Comparison of ENCODE assay signal across 23 cellular contexts in genomic region chr3:58168498-58168897, GRCh38. TPM values are rescaled to one million over a fixed set of nuclear protein-coding genes. Genes with fewer than 3 reads are reported as not detected.
DNase-seq lines count a peak whose midpoint lies in the region; ATAC-seq, FAIRE-seq and TF ChIP-seq lines count a peak whose summit lies in the region.
"Had no signal": no experiment of that assay in that cellular context is flagged by ENCODE, and none has a peak within 500 bp of the region (broad histone marks: within the 10 kb centered on the region; RNA-seq: fewer than 3 reads in every experiment).

No MANE protein-coding gene starts in this region.

- ATAC-seq in A549 = no peak

- FAIRE-seq in A549 (lab: Jason Lieb, UNC) = no peak
- FAIRE-seq: G401.6, GM12891 had no signal

- POLR2A ChIA-PET in A549 (lab: Yijun Ruan, JAX) = no interaction called here

- H3K27ac Mint-ChIP-seq in glutamatergic neuron (ENCODE audit: unreplicated experiment) = peak overlapping the region; percentile 2

- H3K4me3 Mint-ChIP-seq in glutamatergic neuron (ENCODE audit: unreplicated experiment) = no peak overlapping the region
- H3K4me3 Mint-ChIP-seq: CD4-positive, CD25-positive, alpha-beta regulatory T cell had no signal

- H3K27ac ChIP-seq in A549 (peak overlapping the region; percentile 98), SJSA1 (peak overlapping the region; percentile 70), prostate gland (peak overlapping the region; percentile 54 to 83)

- intact Hi-C loops in prostate gland (cut with DNase I) = loop anchor here (5.0 kb wide), 1 partner anchor 96 kb away; no protein-coding TSS in a partner anchor

- TF ChIP-seq POLR2A in A549 (IDR thresholded peaks at IDR 0.05; ENCODE audit: low read length) (no peak), prostate gland (IDR thresholded peaks at IDR 0.05) (no peak)

- TF ChIP-seq RAD21 in A549 (conservative IDR thresholded peaks at IDR 0.05 in 1 of 2, IDR thresholded peaks at IDR 0.05 in 1 of 2) = no peak

- H3K36me3 ChIP-seq in SJSA1 (peaks cover 73% of the 10 kb centered on the region), prostate gland (peaks cover 2 to 17% of the 10 kb centered on the region in 2 donors)

- H3K9me3 ChIP-seq in A549 (no peaks in the 10 kb centered on the region), SJSA1 (replicated peaks) (no peaks in the 10 kb centered on the region), prostate gland (no peaks in the 10 kb centered on the region)

- DNase-seq in A549 (ENCODE audit: low read depth in 1 of 2, low spot score in 1 of 2) = no peak
- no peak for DNase-seq in SJSA1 (ENCODE audit: low read depth in 1 of 2, low spot score in 2 of 2)
- DNase-seq in glutamatergic neuron = no peak
- DNase-seq in prostate gland (ENCODE audit: low spot score) = no peak
- DNase-seq in NCI-H2029 (lab: John Stamatoyannopoulos, UW) = no peak
- no peak for DNase-seq in NOMO-1 (lab: John Stamatoyannopoulos, UW; ENCODE audit: unreplicated experiment in 2 of 2)
- no peak for DNase-seq in AG08396 (ENCODE audit: low spot score)
- no peak for DNase-seq in dedifferentiated amniotic fluid mesenchymal stem cell (ENCODE audit: extremely low spot score)
- DNase-seq: AML-193; Calu3; CD4-positive, CD25-positive, alpha-beta regulatory T cell; DMS79 treated with DMSO at 0.1 percent for 48 hours; MV-4-11; NCI-H1417 treated with DMSO at 0.1 percent for 48 hours; NCI-H2081 treated with DMSO at 0.1 percent for 48 hours; NCI-H2227 treated with DMSO at 0.1 percent for 48 hours; NCI-H524 treated with DMSO at 0.1 percent for 48 hours; OCI-M1; RPMI8226 had no signal

- no peak overlapping the region for H3K4me2 ChIP-seq in A549

- H3K27me3 Mint-ChIP-seq in glutamatergic neuron (ENCODE audit: unreplicated experiment) = peaks cover 1% of the 10 kb centered on the region
- H3K27me3 Mint-ChIP-seq: CD4-positive, CD25-positive, alpha-beta regulatory T cell had no signal

- H3K27me3 ChIP-seq in SJSA1 (replicated peaks) (no peaks in the 10 kb centered on the region), prostate gland (replicated peaks; ENCODE audit: insufficient read depth) (no peaks in the 10 kb centered on the region)

- H3K4me3 ChIP-seq in A549 (no peak overlapping the region), SJSA1 (no peak overlapping the region), prostate gland (no peak overlapping the region)

- TF ChIP-seq EP300 in A549 (IDR thresholded peaks at IDR 0.05) = no peak

- H3K9me3 Mint-ChIP-seq in glutamatergic neuron (ENCODE audit: unreplicated experiment) = peaks cover 3% of the 10 kb centered on the region
- H3K9me3 Mint-ChIP-seq: CD4-positive, CD25-positive, alpha-beta regulatory T cell had no signal

- CTCF ChIA-PET in A549 (lab: Yijun Ruan, JAX) = interaction anchor here (1.1 to 4.8 kb wide), 4 partner anchors 9 to 160 kb away, joined by 3 to 49 read pairs (median 4); partner anchors contain the start of gene FLNB

- WGBS in A549 (ENCODE audit: missing lambda C conversion rate) = 89% methylated on average over 7 of the region's 7 CpGs
- WGBS in prostate gland = 94% methylated on average over 7 of the region's 7 CpGs

- H3K4me1 ChIP-seq in A549 = peaks cover 93% of the 10 kb centered on the region
- peaks cover 62% of the 10 kb centered on the region for H3K4me1 ChIP-seq in SJSA1 (replicated peaks)
- H3K4me1 ChIP-seq in prostate gland (replicated peaks) = peaks cover 19% of the 10 kb centered on the region

- peaks cover 2% of the 10 kb centered on the region for H3K4me1 Mint-ChIP-seq in glutamatergic neuron (ENCODE audit: low read depth, unreplicated experiment)
- H3K4me1 Mint-ChIP-seq: CD4-positive, CD25-positive, alpha-beta regulatory T cell had no signal

- TF ChIP-seq CTCF in A549 (IDR thresholded peaks at IDR 0.05) (no peak), glutamatergic neuron (IDR thresholded peaks at IDR 0.05; ENCODE audit: partially characterized antibody, unreplicated experiment) (no peak), prostate gland (IDR thresholded peaks at IDR 0.05) (no peak)

- H3K36me3 Mint-ChIP-seq in glutamatergic neuron (ENCODE audit: unreplicated experiment) = no peaks in the 10 kb centered on the region

TF ChIP-seq in A549, 52 proteins besides CTCF, POLR2A, EP300 and RAD21:
- TF ChIP-seq NPAS2 (CRISPR knock-in tag; IDR thresholded peaks at IDR 0.05; ENCODE audit: borderline replicate concordance) (no peak), ZSCAN20 (CRISPR knock-in tag; IDR thresholded peaks at IDR 0.05) (no peak), SREBF2 (IDR thresholded peaks at IDR 0.05) (no peak), ZNF302 (CRISPR knock-in tag; IDR thresholded peaks at IDR 0.05) (no peak), ESRRA (IDR thresholded peaks at IDR 0.05; ENCODE audit: borderline replicate concordance, low read length) (no peak), RARB (CRISPR knock-in tag; IDR thresholded peaks at IDR 0.05) (no peak), HOXB5 (CRISPR knock-in tag; IDR thresholded peaks at IDR 0.05) (no peak), POLR2AphosphoS2 (conservative IDR thresholded peaks at IDR 0.05; ENCODE audit: low read length) (no peak), HOXB13 (CRISPR knock-in tag; IDR thresholded peaks at IDR 0.05; ENCODE audit: low read depth) (no peak), JUN (IDR thresholded peaks at IDR 0.05) (no peak), TP53 (CRISPR knock-in tag; IDR thresholded peaks at IDR 0.05) (no peak), RCOR1 (IDR thresholded peaks at IDR 0.05; ENCODE audit: low read depth, low read length) (no peak)
- TF ChIP-seq, protein P1, sequence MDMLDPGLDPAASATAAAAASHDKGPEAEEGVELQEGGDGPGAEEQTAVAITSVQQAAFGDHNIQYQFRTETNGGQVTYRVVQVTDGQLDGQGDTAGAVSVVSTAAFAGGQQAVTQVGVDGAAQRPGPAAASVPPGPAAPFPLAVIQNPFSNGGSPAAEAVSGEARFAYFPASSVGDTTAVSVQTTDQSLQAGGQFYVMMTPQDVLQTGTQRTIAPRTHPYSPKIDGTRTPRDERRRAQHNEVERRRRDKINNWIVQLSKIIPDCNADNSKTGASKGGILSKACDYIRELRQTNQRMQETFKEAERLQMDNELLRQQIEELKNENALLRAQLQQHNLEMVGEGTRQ (IDR thresholded peaks at IDR 0.05) = no peak

RNA-seq across cellular contexts. Expression of gene DNASE1L3, which starts 42.3 kb away (rescaled TPM):
- polyA plus RNA-seq in A549 (2011; rRNA removed) = 0.19 TPM in 1 of 2 replicates, not detected in the other
- 0.08 TPM in 1 of 2 replicates, not detected in the other for polyA plus RNA-seq in A549 (2012; cell fraction: cytosol; rRNA removed)
- polyA plus RNA-seq in A549 (2012; cell fraction: nucleus; rRNA removed) = not detected in 2 replicates
- polyA plus RNA-seq in A549 (2017; fragmentation: RNase III; extraction: RNeasy Plus Mini Kit Qiagen cat#74134 plus additional on column Dnase treatment) = not detected in 3 replicates
- 0.49 TPM in 1 of 2 replicates, not detected in the other for polyA minus RNA-seq in A549 (2011; rRNA and poly(A)+ RNA removed)
- total RNA-seq in SJSA1 (2014; rRNA removed; shearing (Covaris generic)) = not detected in 2 replicates
- 0.96 TPM for total RNA-seq in glutamatergic neuron (ENCODE audit: unreplicated experiment)
- total RNA-seq in prostate gland = 1 to 10 TPM; 1.4 to 2.3 TPM
- total RNA-seq: A673; Calu3; CD4-positive, CD25-positive, alpha-beta regulatory T cell; HT1080 had no signal
